2 cellular contexts compared by ENCODE assay signal in the genomic region with DNA sequence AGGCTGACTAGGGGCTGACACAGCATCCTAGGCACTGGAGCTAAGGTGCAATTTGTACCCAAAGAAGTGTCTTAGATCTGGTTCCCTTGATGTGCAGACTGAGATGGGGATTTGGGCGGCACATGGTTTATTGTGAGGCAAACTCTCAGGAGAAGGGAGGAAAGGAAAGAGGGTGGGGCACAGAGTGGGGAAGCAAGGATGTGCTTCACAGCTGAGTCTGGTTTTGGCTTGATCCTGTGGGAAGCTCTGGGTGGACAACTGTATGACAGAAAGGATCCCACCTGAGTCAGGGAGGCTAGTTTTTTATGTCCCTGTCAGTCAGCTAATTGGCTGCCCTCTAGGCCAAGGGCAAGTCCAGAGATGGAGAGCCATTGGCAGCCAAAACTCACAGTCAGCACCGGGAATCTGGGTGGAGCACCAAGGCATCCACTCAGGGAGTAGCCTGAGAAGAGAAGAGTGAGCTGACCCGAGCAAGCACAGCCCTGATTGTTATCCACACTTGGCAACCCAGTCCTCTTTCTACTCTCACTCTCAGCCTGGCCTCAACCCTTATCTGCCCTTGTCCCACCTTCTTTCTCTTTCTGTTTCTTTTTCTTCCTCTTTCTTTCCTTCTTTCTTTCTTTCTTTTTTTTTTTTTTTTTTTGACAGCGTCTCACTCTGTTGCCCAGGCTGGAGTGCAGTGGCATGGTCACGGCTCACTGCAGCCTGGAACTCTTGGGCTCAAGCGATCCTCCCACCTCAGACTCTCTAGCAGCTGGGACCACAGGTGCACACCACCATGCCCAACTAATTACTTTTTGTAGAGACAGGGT.
TF ChIP-seq lines count a peak whose summit lies in the region.

No MANE protein-coding gene starts in this region.

TF ChIP-seq in H1, 55 proteins besides CTCF, POLR2A, EP300 and RAD21:
- TF ChIP-seq SIN3A (conservative IDR thresholded peaks at IDR 0.05 in 1 of 2, IDR thresholded peaks at IDR 0.05 in 1 of 2; ENCODE audit: low read depth in 1 of 2, low read length in 2 of 2) = no peak
- no peak for TF ChIP-seq NANOG (IDR thresholded peaks at IDR 0.05; ENCODE audit: insufficient read depth, low read depth, low read length, poor library complexity, severe bottlenecking)
- TF ChIP-seq RXRA (IDR thresholded peaks at IDR 0.05; ENCODE audit: insufficient read depth, low read depth, low read length) = no peak
- TF ChIP-seq CREB1 (IDR thresholded peaks at IDR 0.05) = no peak

TF ChIP-seq in liver, 16 proteins besides CTCF, POLR2A, EP300 and RAD21:
- TF ChIP-seq FOXA1 (IDR thresholded peaks at IDR 0.05) (no peak), HNF4A (conservative IDR thresholded peaks at IDR 0.05) (peak; percentile 50 to 56), YY1 (IDR thresholded peaks at IDR 0.05) (peak; percentile 18), JUND (IDR thresholded peaks at IDR 0.05) (peak in 1 of 2 donors; percentile 26), SP1 (IDR thresholded peaks at IDR 0.05) (peak; percentile 58), RXRA (IDR thresholded peaks at IDR 0.05) (peak; percentile 67 to 75), NR2F2 (IDR thresholded peaks at IDR 0.05) (no peak)
- TF ChIP-seq, protein P1, sequence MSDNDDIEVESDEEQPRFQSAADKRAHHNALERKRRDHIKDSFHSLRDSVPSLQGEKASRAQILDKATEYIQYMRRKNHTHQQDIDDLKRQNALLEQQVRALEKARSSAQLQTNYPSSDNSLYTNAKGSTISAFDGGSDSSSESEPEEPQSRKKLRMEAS (IDR thresholded peaks at IDR 0.05) = no peak
